In genomic region chr17:80609757-80610156, GRCh38 we compare ENCODE assay signal across 11 cellular contexts.
"Had no signal": no experiment of that assay in that cellular context is flagged by ENCODE, and none has a peak within 500 bp of the region (broad histone marks: within the 10 kb centered on the region; RNA-seq: fewer than 3 reads in every experiment).

No MANE protein-coding gene starts in this region.

- H3K27ac ChIP-seq: left lung had no signal

- ATAC-seq: activated CD4-positive, CD25-positive, alpha-beta regulatory T cell treated with anti-CD3 and anti-CD28 coated beads, Interleukin-2, amount 50 U/mL, for 24 hours; left lung had no signal

- H3K9me3 ChIP-seq: left lung, SK-N-SH had no signal

- H3K27me3 ChIP-seq: left lung had no signal

- H3K4me1 ChIP-seq: left lung had no signal

- H3K36me3 ChIP-seq: left lung had no signal

- H3K4me3 ChIP-seq: left lung had no signal

- DNase-seq: activated CD8-positive, alpha-beta memory T cell treated with anti-CD3 and anti-CD28 coated beads for 24 hours; activated effector memory CD4-positive, alpha-beta T cell treated with Interleukin-2 at 50 U/mL for 16 hours; central memory CD4-positive, alpha-beta T cell; effector memory CD4-positive, alpha-beta T cell; islet precursor cell; left lung; mesenchymal stem cell; SK-N-SH; stimulated activated CD4-positive, alpha-beta T cell treated with anti-CD3 and anti-CD28 coated beads, Interleukin-12 subunit alpha, Interleukin-12 subunit beta, amount 100 ng/mL, for 4 hours; stimulated activated naive CD4-positive, alpha-beta T cell treated with Interleukin-2 at 50 U/mL for 16 hours had no signal
